Comparison of ENCODE assay signal across 8 cellular contexts in the genomic region with DNA sequence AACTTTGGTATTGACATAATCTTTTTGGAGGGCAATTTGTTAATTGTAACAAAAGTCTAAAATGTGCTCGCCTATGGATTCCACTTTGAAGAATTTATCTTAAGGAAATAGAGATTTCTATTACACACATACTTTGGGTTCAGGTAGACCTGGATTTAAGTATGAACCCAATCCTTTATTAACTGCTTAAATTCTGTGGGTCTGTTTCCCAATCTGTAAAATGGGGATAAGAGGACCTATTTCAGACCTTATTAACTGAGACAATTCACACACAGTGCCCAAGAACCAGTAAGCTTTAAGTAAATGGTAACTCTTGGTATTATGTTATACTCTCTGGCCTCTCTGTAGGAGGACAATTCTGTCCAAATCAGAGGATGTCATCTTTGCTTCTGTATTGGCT. TPM values are rescaled to one million over a fixed set of nuclear protein-coding genes. Genes with fewer than 3 reads are reported as not detected.
DNase-seq lines count a peak whose midpoint lies in the region; ATAC-seq and TF ChIP-seq lines count a peak whose summit lies in the region.

No MANE protein-coding gene starts in this region.

- H3K4me1 ChIP-seq in ACC112 (ENCODE audit: control insufficient read depth, insufficient read depth, low read length, unreplicated experiment), result peaks cover 14% of the 10 kb centered on the region
- H3K4me1 ChIP-seq in naive thymus-derived CD4-positive, alpha-beta T cell (ENCODE audit: control insufficient read depth in 2 of 2, insufficient read depth in 2 of 2, low read length in 2 of 2), result peaks cover 12 to 23% of the 10 kb centered on the region in 2 donors

- peak overlapping the region; percentile 95 to 100 (median 97) for H3K27ac Mint-ChIP-seq in naive thymus-derived CD4-positive, alpha-beta T cell

- peaks cover 24% of the 10 kb centered on the region for H3K79me2 ChIP-seq in ACC112 (ENCODE audit: control insufficient read depth, insufficient read depth, low read length, unreplicated experiment)

- ATAC-seq in naive thymus-derived CD4-positive, alpha-beta T cell, result no peak
- no peak for ATAC-seq in GM21529 (IDR thresholded peaks at IDR 0.05; ENCODE audit: unreplicated experiment)
- no peak for ATAC-seq in HG02759 (IDR thresholded peaks at IDR 0.05; ENCODE audit: unreplicated experiment)

- peak overlapping the region; percentile 78 to 99 (median 94) for H3K4me3 Mint-ChIP-seq in naive thymus-derived CD4-positive, alpha-beta T cell

- POLR2A ChIA-PET in naive thymus-derived CD4-positive, alpha-beta T cell (lab: Charles Lee), result interaction anchor here (1.1 to 1.7 kb wide), 2 partner anchors 62 to 520 kb away, joined by 3 to 4 read pairs; a partner anchor contains a TSS

- no peak for TF ChIP-seq CTCF in choroid plexus epithelial cell (conservative IDR thresholded peaks at IDR 0.05; ENCODE audit: low read depth, low read length)

- H3K27ac ChIP-seq in ACC112 (ENCODE audit: low read depth, low read length), result peak overlapping the region; percentile 45
- peak overlapping the region; percentile 91 for H3K27ac ChIP-seq in naive thymus-derived CD4-positive, alpha-beta T cell (ENCODE audit: low read depth, low read length)

- CTCF ChIA-PET in naive thymus-derived CD4-positive, alpha-beta T cell (lab: Charles Lee), result no interaction called here

- H3K4me3 ChIP-seq in ACC112 (ENCODE audit: low read depth, low read length) (peak overlapping the region; percentile 97), choroid plexus epithelial cell (ENCODE audit: low read depth, low read length) (peak overlapping the region; percentile 90)
- peak overlapping the region; percentile 88 for H3K4me3 ChIP-seq in Jurkat, Clone E6-1 (ENCODE audit: low read length)
- H3K4me3 ChIP-seq in naive thymus-derived CD4-positive, alpha-beta T cell (ENCODE audit: low read length), result peak overlapping the region; percentile 93

- peaks cover 21 to 45% (median 39%) of the 10 kb centered on the region in 7 donors for H3K4me1 Mint-ChIP-seq in naive thymus-derived CD4-positive, alpha-beta T cell

- H3K36me3 ChIP-seq in ACC112 (ENCODE audit: insufficient read depth, low read length), result peaks cover 13% of the 10 kb centered on the region
- peaks cover 7 to 17% (median 14%) of the 10 kb centered on the region in 3 experiments for H3K36me3 ChIP-seq in naive thymus-derived CD4-positive, alpha-beta T cell (ENCODE audit: control insufficient read depth in 2 of 3, insufficient read depth in 3 of 3, low read length in 3 of 3)

- H3K36me3 Mint-ChIP-seq in naive thymus-derived CD4-positive, alpha-beta T cell, result peaks cover 3 to 35% (median 19%) of the 10 kb centered on the region in 5 donors

- peaks cover 0 to 2% (median 0%) of the 10 kb centered on the region in 11 donors for H3K9me3 Mint-ChIP-seq in naive thymus-derived CD4-positive, alpha-beta T cell

- no peak for DNase-seq in Jurkat, Clone E6-1 (ENCODE audit: low read depth, low spot score)
- DNase-seq in choroid plexus epithelial cell (ENCODE audit: low read depth), result no peak
- DNase-seq in naive thymus-derived CD4-positive, alpha-beta T cell, result no peak
- DNase-seq in MV-4-11 (lab: John Stamatoyannopoulos, UW), result no peak
- no peak for DNase-seq in activated CD4-positive, alpha-beta T cell treated with anti-CD3 and anti-CD28 coated beads for 4 hours

- H3K27me3 ChIP-seq in ACC112 (ENCODE audit: insufficient read depth, low read length), result no peaks in the 10 kb centered on the region
- no peaks in the 10 kb centered on the region for H3K27me3 ChIP-seq in naive thymus-derived CD4-positive, alpha-beta T cell (ENCODE audit: control insufficient read depth in 2 of 2, insufficient read depth in 2 of 2, low read length in 2 of 2)

- peak overlapping the region; percentile 89 for H2AFZ ChIP-seq in ACC112 (ENCODE audit: low read length, unreplicated experiment)

- no peaks in the 10 kb centered on the region for H3K9me3 ChIP-seq in naive thymus-derived CD4-positive, alpha-beta T cell (ENCODE audit: control insufficient read depth in 2 of 3, low read length in 3 of 3)

- intact Hi-C loops in naive thymus-derived CD4-positive, alpha-beta T cell (cut with micrococcal nuclease), result loop anchor here (1.0 to 5.0 kb wide), 21 partner anchors 49 to 1150 kb away; a partner anchor contains a TSS

- H3K27me3 Mint-ChIP-seq in naive thymus-derived CD4-positive, alpha-beta T cell, result peaks cover 0 to 5% (median 0%) of the 10 kb centered on the region in 5 donors

RNA-seq across cellular contexts. Expression of a gene that starts 0.8 kb away (rescaled TPM):
- polyA plus RNA-seq in Jurkat, Clone E6-1 (2012; ENCODE audit: insufficient read depth, insufficient read length), result 116 TPM
- 10 to 100 TPM; 23.8 to 40.7 (median 26.1) TPM for total RNA-seq in naive thymus-derived CD4-positive, alpha-beta T cell
- polyA plus RNA-seq in naive thymus-derived CD4-positive, alpha-beta T cell, result 10 to 100 TPM; 18.2 to 19.8 TPM

RNA-seq across cellular contexts. Expression of a gene that starts 46.5 kb away (rescaled TPM):
- polyA plus RNA-seq in Jurkat, Clone E6-1 (2012; ENCODE audit: insufficient read depth, insufficient read length), result not detected
- under 1 TPM in 2 of 5 experiments, not detected in 3; 0.22 to 0.37 TPM for total RNA-seq in naive thymus-derived CD4-positive, alpha-beta T cell
- under 1 TPM in 1 of 2 donors, not detected in 1; 0.17 TPM for polyA plus RNA-seq in naive thymus-derived CD4-positive, alpha-beta T cell

RNA-seq across cellular contexts. Expression of a gene that starts 49.4 kb away (rescaled TPM):
- polyA plus RNA-seq in Jurkat, Clone E6-1 (2012; ENCODE audit: insufficient read depth, insufficient read length), result not detected
- 10 to 100 TPM; 19.9 to 26.7 (median 20.5) TPM for total RNA-seq in naive thymus-derived CD4-positive, alpha-beta T cell
- polyA plus RNA-seq in naive thymus-derived CD4-positive, alpha-beta T cell, result 10 to 100 TPM; 11.4 to 15.6 TPM
